Comparison of ENCODE assay signal across 1 cellular context in the genomic region with DNA sequence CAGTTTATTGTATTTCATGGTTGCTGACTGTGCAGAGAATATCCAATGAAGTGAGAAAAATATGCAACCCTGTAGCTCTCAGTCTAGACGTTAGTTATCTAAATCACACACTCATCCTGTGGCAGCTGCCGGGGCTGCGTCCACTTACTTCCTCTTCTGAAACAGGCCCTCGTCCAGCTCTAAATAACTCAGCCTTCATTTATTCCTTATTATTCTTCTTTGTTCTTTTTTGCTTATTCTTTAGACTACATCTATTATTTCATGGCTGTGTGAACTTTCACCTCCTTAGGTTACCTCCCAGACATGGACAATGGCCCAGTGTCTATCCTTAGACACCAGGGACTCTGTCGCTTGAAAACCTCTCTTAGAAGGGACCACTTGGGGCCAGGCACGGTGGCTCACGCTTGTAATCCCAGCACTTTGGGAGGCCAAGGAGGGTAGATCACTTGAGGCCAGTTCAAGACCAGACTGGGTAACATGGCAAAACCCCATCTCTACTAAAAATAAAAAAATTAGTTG.
TF ChIP-seq lines count a peak whose summit lies in the region.

No MANE protein-coding gene starts in this region.

TF ChIP-seq in K562, 482 proteins besides CTCF, POLR2A, EP300 and RAD21 (continued from another document and continues in another):
- TF ChIP-seq FOXM1 (IDR thresholded peaks at IDR 0.05; ENCODE audit: low read depth), result peak; percentile 65
- no peak for TF ChIP-seq FOXM1 (CRISPR knock-in tag; IDR thresholded peaks at IDR 0.05; ENCODE audit: low read depth)
- TF ChIP-seq, protein P1, sequence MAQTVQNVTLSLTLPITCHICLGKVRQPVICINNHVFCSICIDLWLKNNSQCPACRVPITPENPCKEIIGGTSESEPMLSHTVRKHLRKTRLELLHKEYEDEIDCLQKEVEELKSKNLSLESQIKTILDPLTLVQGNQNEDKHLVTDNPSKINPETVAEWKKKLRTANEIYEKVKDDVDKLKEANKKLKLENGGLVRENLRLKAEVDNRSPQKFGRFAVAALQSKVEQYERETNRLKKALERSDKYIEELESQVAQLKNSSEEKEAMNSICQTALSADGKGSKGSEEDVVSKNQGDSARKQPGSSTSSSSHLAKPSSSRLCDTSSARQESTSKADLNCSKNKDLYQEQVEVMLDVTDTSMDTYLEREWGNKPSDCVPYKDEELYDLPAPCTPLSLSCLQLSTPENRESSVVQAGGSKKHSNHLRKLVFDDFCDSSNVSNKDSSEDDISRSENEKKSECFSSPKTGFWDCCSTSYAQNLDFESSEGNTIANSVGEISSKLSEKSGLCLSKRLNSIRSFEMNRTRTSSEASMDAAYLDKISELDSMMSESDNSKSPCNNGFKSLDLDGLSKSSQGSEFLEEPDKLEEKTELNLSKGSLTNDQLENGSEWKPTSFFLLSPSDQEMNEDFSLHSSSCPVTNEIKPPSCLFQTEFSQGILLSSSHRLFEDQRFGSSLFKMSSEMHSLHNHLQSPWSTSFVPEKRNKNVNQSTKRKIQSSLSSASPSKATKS (CRISPR knock-in tag; IDR thresholded peaks at IDR 0.05), result no peak
- TF ChIP-seq KHSRP (IDR thresholded peaks at IDR 0.05), result no peak
- no peak for TF ChIP-seq MYNN (IDR thresholded peaks at IDR 0.05)
- no peak for TF ChIP-seq MYNN (CRISPR knock-in tag; IDR thresholded peaks at IDR 0.05)
- TF ChIP-seq ZNF436 (CRISPR knock-in tag; IDR thresholded peaks at IDR 0.05), result no peak
- TF ChIP-seq ZBTB17 (CRISPR knock-in tag; IDR thresholded peaks at IDR 0.05), result peak; percentile 73
- TF ChIP-seq SRSF1 (IDR thresholded peaks at IDR 0.05; ENCODE audit: low read depth, low read length), result no peak
- TF ChIP-seq, protein P2, sequence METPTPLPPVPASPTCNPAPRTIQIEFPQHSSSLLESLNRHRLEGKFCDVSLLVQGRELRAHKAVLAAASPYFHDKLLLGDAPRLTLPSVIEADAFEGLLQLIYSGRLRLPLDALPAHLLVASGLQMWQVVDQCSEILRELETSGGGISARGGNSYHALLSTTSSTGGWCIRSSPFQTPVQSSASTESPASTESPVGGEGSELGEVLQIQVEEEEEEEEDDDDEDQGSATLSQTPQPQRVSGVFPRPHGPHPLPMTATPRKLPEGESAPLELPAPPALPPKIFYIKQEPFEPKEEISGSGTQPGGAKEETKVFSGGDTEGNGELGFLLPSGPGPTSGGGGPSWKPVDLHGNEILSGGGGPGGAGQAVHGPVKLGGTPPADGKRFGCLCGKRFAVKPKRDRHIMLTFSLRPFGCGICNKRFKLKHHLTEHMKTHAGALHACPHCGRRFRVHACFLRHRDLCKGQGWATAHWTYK (CRISPR knock-in tag; IDR thresholded peaks at IDR 0.05), result 0 out of 2 replicates have a peak, but pooled peaks have one; percentile 22
- TF ChIP-seq, protein P3, sequence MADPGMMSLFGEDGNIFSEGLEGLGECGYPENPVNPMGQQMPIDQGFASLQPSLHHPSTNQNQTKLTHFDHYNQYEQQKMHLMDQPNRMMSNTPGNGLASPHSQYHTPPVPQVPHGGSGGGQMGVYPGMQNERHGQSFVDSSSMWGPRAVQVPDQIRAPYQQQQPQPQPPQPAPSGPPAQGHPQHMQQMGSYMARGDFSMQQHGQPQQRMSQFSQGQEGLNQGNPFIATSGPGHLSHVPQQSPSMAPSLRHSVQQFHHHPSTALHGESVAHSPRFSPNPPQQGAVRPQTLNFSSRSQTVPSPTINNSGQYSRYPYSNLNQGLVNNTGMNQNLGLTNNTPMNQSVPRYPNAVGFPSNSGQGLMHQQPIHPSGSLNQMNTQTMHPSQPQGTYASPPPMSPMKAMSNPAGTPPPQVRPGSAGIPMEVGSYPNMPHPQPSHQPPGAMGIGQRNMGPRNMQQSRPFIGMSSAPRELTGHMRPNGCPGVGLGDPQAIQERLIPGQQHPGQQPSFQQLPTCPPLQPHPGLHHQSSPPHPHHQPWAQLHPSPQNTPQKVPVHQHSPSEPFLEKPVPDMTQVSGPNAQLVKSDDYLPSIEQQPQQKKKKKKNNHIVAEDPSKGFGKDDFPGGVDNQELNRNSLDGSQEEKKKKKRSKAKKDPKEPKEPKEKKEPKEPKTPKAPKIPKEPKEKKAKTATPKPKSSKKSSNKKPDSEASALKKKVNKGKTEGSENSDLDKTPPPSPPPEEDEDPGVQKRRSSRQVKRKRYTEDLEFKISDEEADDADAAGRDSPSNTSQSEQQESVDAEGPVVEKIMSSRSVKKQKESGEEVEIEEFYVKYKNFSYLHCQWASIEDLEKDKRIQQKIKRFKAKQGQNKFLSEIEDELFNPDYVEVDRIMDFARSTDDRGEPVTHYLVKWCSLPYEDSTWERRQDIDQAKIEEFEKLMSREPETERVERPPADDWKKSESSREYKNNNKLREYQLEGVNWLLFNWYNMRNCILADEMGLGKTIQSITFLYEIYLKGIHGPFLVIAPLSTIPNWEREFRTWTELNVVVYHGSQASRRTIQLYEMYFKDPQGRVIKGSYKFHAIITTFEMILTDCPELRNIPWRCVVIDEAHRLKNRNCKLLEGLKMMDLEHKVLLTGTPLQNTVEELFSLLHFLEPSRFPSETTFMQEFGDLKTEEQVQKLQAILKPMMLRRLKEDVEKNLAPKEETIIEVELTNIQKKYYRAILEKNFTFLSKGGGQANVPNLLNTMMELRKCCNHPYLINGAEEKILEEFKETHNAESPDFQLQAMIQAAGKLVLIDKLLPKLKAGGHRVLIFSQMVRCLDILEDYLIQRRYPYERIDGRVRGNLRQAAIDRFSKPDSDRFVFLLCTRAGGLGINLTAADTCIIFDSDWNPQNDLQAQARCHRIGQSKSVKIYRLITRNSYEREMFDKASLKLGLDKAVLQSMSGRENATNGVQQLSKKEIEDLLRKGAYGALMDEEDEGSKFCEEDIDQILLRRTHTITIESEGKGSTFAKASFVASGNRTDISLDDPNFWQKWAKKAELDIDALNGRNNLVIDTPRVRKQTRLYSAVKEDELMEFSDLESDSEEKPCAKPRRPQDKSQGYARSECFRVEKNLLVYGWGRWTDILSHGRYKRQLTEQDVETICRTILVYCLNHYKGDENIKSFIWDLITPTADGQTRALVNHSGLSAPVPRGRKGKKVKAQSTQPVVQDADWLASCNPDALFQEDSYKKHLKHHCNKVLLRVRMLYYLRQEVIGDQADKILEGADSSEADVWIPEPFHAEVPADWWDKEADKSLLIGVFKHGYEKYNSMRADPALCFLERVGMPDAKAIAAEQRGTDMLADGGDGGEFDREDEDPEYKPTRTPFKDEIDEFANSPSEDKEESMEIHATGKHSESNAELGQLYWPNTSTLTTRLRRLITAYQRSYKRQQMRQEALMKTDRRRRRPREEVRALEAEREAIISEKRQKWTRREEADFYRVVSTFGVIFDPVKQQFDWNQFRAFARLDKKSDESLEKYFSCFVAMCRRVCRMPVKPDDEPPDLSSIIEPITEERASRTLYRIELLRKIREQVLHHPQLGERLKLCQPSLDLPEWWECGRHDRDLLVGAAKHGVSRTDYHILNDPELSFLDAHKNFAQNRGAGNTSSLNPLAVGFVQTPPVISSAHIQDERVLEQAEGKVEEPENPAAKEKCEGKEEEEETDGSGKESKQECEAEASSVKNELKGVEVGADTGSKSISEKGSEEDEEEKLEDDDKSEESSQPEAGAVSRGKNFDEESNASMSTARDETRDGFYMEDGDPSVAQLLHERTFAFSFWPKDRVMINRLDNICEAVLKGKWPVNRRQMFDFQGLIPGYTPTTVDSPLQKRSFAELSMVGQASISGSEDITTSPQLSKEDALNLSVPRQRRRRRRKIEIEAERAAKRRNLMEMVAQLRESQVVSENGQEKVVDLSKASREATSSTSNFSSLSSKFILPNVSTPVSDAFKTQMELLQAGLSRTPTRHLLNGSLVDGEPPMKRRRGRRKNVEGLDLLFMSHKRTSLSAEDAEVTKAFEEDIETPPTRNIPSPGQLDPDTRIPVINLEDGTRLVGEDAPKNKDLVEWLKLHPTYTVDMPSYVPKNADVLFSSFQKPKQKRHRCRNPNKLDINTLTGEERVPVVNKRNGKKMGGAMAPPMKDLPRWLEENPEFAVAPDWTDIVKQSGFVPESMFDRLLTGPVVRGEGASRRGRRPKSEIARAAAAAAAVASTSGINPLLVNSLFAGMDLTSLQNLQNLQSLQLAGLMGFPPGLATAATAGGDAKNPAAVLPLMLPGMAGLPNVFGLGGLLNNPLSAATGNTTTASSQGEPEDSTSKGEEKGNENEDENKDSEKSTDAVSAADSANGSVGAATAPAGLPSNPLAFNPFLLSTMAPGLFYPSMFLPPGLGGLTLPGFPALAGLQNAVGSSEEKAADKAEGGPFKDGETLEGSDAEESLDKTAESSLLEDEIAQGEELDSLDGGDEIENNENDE (IDR thresholded peaks at IDR 0.05; ENCODE audit: low read depth, low read length), result no peak
- TF ChIP-seq NR2F6 (CRISPR knock-in tag; IDR thresholded peaks at IDR 0.05), result no peak
- TF ChIP-seq, protein P4, sequence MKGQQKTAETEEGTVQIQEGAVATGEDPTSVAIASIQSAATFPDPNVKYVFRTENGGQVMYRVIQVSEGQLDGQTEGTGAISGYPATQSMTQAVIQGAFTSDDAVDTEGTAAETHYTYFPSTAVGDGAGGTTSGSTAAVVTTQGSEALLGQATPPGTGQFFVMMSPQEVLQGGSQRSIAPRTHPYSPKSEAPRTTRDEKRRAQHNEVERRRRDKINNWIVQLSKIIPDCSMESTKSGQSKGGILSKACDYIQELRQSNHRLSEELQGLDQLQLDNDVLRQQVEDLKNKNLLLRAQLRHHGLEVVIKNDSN (CRISPR knock-in tag; IDR thresholded peaks at IDR 0.05), result no peak
- TF ChIP-seq ZNF146 (CRISPR knock-in tag; IDR thresholded peaks at IDR 0.05; ENCODE audit: unreplicated experiment), result no peak
- TF ChIP-seq NFIX (CRISPR knock-in tag; IDR thresholded peaks at IDR 0.05; ENCODE audit: low read depth), result no peak
- TF ChIP-seq ETV6 (IDR thresholded peaks at IDR 0.05; ENCODE audit: borderline replicate concordance in 1 of 2, low read depth in 2 of 2, low read length in 1 of 2), result peak in 1 of 2 experiments; percentile 40; a peak in 1 of 4 replicates
- no peak for TF ChIP-seq ETV6 (CRISPR knock-in tag; IDR thresholded peaks at IDR 0.05; ENCODE audit: borderline replicate concordance)
- TF ChIP-seq NR2C1 (IDR thresholded peaks at IDR 0.05), result no peak; the same call in 1 of the 2 replicates
- TF ChIP-seq NR2C1 (tag; IDR thresholded peaks at IDR 0.05), result peak; percentile 32; the same call in 1 of the 2 replicates
- TF ChIP-seq KLF13 (tag; IDR thresholded peaks at IDR 0.05; ENCODE audit: borderline replicate concordance, low read depth), result no peak
- TF ChIP-seq BHLHE40 (IDR thresholded peaks at IDR 0.05; ENCODE audit: low read length), result peak; percentile 73
- no peak for TF ChIP-seq SMARCA5 (IDR thresholded peaks at IDR 0.05)
- TF ChIP-seq, protein P5, sequence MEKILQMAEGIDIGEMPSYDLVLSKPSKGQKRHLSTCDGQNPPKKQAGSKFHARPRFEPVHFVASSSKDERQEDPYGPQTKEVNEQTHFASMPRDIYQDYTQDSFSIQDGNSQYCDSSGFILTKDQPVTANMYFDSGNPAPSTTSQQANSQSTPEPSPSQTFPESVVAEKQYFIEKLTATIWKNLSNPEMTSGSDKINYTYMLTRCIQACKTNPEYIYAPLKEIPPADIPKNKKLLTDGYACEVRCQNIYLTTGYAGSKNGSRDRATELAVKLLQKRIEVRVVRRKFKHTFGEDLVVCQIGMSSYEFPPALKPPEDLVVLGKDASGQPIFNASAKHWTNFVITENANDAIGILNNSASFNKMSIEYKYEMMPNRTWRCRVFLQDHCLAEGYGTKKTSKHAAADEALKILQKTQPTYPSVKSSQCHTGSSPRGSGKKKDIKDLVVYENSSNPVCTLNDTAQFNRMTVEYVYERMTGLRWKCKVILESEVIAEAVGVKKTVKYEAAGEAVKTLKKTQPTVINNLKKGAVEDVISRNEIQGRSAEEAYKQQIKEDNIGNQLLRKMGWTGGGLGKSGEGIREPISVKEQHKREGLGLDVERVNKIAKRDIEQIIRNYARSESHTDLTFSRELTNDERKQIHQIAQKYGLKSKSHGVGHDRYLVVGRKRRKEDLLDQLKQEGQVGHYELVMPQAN (IDR thresholded peaks at IDR 0.05; ENCODE audit: borderline replicate concordance), result no peak
- no peak for TF ChIP-seq SUPT5H (IDR thresholded peaks at IDR 0.05)
- TF ChIP-seq FOS (IDR thresholded peaks at IDR 0.05; ENCODE audit: extremely low read depth, insufficient read length), result no peak
- TF ChIP-seq, protein P6, sequence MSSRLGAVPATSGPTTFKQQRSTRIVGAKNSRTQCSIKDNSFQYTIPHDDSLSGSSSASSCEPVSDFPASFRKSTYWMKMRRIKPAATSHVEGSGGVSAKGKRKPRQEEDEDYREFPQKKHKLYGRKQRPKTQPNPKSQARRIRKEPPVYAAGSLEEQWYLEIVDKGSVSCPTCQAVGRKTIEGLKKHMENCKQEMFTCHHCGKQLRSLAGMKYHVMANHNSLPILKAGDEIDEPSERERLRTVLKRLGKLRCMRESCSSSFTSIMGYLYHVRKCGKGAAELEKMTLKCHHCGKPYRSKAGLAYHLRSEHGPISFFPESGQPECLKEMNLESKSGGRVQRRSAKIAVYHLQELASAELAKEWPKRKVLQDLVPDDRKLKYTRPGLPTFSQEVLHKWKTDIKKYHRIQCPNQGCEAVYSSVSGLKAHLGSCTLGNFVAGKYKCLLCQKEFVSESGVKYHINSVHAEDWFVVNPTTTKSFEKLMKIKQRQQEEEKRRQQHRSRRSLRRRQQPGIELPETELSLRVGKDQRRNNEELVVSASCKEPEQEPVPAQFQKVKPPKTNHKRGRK (tag; IDR thresholded peaks at IDR 0.05), result no peak
- no peak for TF ChIP-seq NCOA2 (IDR thresholded peaks at IDR 0.05; ENCODE audit: partially characterized antibody in 2 of 2)
- TF ChIP-seq RFX5 (IDR thresholded peaks at IDR 0.05; ENCODE audit: low read depth, low read length), result no peak
- no peak for TF ChIP-seq ZC3H4 (CRISPR knock-in tag; IDR thresholded peaks at IDR 0.05; ENCODE audit: borderline replicate concordance)
- no peak for TF ChIP-seq POLR2G (IDR thresholded peaks at IDR 0.05; ENCODE audit: low read depth, low read length)
- TF ChIP-seq, protein P7, sequence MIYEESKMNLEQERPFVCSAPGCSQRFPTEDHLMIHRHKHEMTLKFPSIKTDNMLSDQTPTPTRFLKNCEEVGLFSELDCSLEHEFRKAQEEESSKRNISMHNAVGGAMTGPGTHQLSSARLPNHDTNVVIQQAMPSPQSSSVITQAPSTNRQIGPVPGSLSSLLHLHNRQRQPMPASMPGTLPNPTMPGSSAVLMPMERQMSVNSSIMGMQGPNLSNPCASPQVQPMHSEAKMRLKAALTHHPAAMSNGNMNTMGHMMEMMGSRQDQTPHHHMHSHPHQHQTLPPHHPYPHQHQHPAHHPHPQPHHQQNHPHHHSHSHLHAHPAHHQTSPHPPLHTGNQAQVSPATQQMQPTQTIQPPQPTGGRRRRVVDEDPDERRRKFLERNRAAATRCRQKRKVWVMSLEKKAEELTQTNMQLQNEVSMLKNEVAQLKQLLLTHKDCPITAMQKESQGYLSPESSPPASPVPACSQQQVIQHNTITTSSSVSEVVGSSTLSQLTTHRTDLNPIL (CRISPR knock-in tag; IDR thresholded peaks at IDR 0.05), result no peak
- TF ChIP-seq, protein P8, sequence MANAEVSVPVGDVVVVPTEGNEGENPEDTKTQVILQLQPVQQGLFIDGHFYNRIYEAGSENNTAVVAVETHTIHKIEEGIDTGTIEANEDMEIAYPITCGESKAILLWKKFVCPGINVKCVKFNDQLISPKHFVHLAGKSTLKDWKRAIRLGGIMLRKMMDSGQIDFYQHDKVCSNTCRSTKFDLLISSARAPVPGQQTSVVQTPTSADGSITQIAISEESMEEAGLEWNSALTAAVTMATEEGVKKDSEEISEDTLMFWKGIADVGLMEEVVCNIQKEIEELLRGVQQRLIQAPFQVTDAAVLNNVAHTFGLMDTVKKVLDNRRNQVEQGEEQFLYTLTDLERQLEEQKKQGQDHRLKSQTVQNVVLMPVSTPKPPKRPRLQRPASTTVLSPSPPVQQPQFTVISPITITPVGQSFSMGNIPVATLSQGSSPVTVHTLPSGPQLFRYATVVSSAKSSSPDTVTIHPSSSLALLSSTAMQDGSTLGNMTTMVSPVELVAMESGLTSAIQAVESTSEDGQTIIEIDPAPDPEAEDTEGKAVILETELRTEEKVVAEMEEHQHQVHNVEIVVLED (CRISPR knock-in tag; IDR thresholded peaks at IDR 0.05), result no peak
- TF ChIP-seq ZNF764 (CRISPR knock-in tag; IDR thresholded peaks at IDR 0.05; ENCODE audit: low read depth), result no peak
- no peak for TF ChIP-seq ZNF140 (CRISPR knock-in tag; IDR thresholded peaks at IDR 0.05)
- no peak for TF ChIP-seq SLC30A9 (CRISPR knock-in tag; IDR thresholded peaks at IDR 0.05)
- TF ChIP-seq U2AF1 (optimal IDR thresholded peaks at IDR 0.05; ENCODE audit: low read depth, low read length), result no peak
